Comparison of ENCODE assay signal across 15 cellular contexts in the genomic region with DNA sequence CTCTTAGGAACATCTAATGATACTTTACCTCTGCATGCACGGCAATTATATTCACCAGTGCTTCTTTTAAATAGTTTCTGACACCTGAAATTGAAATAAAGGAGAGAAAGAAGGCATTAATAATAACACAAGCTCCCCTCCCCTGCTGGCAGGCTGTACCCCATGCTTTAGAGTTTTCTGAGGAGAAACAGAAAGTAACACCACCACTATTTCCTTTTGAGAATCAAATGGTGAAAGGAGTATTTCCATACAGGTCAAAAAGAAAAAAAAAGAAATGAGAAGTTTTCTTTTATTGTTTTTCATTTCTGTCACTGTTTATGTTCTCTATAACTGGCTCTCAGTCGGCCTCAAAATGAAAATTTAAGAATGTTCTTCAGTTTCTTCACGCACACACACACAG.
A peak's percentile ranks its signal among the peaks of the same experiment; 100 is the strongest.
DNase-seq lines count a peak whose midpoint lies in the region; ATAC-seq and TF ChIP-seq lines count a peak whose summit lies in the region.
"Had no signal": no experiment of that assay in that cellular context is flagged by ENCODE, and none has a peak within 500 bp of the region (broad histone marks: within the 10 kb centered on the region; RNA-seq: fewer than 3 reads in every experiment).

No MANE protein-coding gene starts in this region.

- no peaks in the 10 kb centered on the region for H3K9me3 ChIP-seq in naive thymus-derived CD4-positive, alpha-beta T cell (ENCODE audit: control insufficient read depth in 2 of 3, low read length in 3 of 3)
- no peaks in the 10 kb centered on the region for H3K9me3 ChIP-seq in Peyer's patch
- H3K9me3 ChIP-seq: A549, tibial artery had no signal

- TF ChIP-seq CTCF in Peyer's patch (IDR thresholded peaks at IDR 0.05), result peak in 1 of 6 experiments; percentile 7

- peaks cover 79% of the 10 kb centered on the region for H3K4me1 Mint-ChIP-seq in activated CD4-positive, alpha-beta memory T cell treated with anti-CD3 and anti-CD28 coated beads, Interleukin-2, amount 10 ng/mL, durations not matched to agents 7 days and 5 days
- H3K4me1 Mint-ChIP-seq in naive thymus-derived CD4-positive, alpha-beta T cell, result peaks cover 27 to 82% (median 65%) of the 10 kb centered on the region in 7 donors

- CTCF ChIA-PET in activated CD4-positive, alpha-beta memory T cell treated with anti-CD3 and anti-CD28 coated beads, Interleukin-2, amount 10 ng/mL, durations not matched to agents 7 days and 5 days (lab: Charles Lee), result interaction anchor here (0.5 to 3.3 kb wide), 4 partner anchors 9 to 207 kb away, joined by 3 to 7 read pairs (median 3); no protein-coding TSS in a partner anchor
- CTCF ChIA-PET in naive thymus-derived CD4-positive, alpha-beta T cell (lab: Charles Lee), result interaction anchor here (2.0 kb wide), 1 partner anchor 10 kb away, joined by 7 read pairs; no protein-coding TSS in a partner anchor

- H3K4me1 ChIP-seq in naive thymus-derived CD4-positive, alpha-beta T cell (ENCODE audit: control insufficient read depth in 2 of 2, insufficient read depth in 2 of 2, low read length in 2 of 2), result peaks cover 26 to 32% of the 10 kb centered on the region in 2 donors
- H3K4me1 ChIP-seq in Peyer's patch, result peaks cover 0 to 5% (median 0%) of the 10 kb centered on the region in 4 donors
- H3K4me1 ChIP-seq: A549, tibial artery had no signal

- peak; percentile 42 for ATAC-seq in GM21390 (IDR thresholded peaks at IDR 0.05; ENCODE audit: unreplicated experiment)
- ATAC-seq in naive thymus-derived CD4-positive, alpha-beta T cell, result peak; percentile 52
- ATAC-seq: A549 had no signal

- no peaks in the 10 kb centered on the region for H3K27me3 Mint-ChIP-seq in activated CD4-positive, alpha-beta memory T cell treated with anti-CD3 and anti-CD28 coated beads, Interleukin-2, amount 10 ng/mL, durations not matched to agents 7 days and 5 days
- H3K27me3 Mint-ChIP-seq in naive thymus-derived CD4-positive, alpha-beta T cell, result no peaks in the 10 kb centered on the region

- H3K9me3 Mint-ChIP-seq in activated CD4-positive, alpha-beta memory T cell treated with anti-CD3 and anti-CD28 coated beads, Interleukin-2, amount 10 ng/mL, durations not matched to agents 7 days and 5 days, result no peaks in the 10 kb centered on the region
- peaks cover 0 to 2% (median 0%) of the 10 kb centered on the region in 11 donors for H3K9me3 Mint-ChIP-seq in naive thymus-derived CD4-positive, alpha-beta T cell

- peak overlapping the region; percentile 40 for H3K27ac ChIP-seq in naive thymus-derived CD4-positive, alpha-beta T cell (ENCODE audit: low read depth, low read length)
- H3K27ac ChIP-seq in Peyer's patch, result no peak overlapping the region
- H3K27ac ChIP-seq: A549, tibial artery had no signal

- no peaks in the 10 kb centered on the region for H3K27me3 ChIP-seq in naive thymus-derived CD4-positive, alpha-beta T cell (ENCODE audit: control insufficient read depth in 2 of 2, insufficient read depth in 2 of 2, low read length in 2 of 2)
- H3K27me3 ChIP-seq in Peyer's patch, result no peaks in the 10 kb centered on the region
- H3K27me3 ChIP-seq: tibial artery had no signal

- intact Hi-C loops in naive thymus-derived CD4-positive, alpha-beta T cell (cut with micrococcal nuclease), result loop anchor here (1.0 to 10.0 kb wide), 6 partner anchors 8 to 215 kb away; no protein-coding TSS in a partner anchor

- POLR2A ChIA-PET in activated CD4-positive, alpha-beta memory T cell treated with anti-CD3 and anti-CD28 coated beads, Interleukin-2, amount 10 ng/mL, durations not matched to agents 7 days and 5 days (lab: Charles Lee), result interaction anchor here (1.0 to 3.6 kb wide), 13 partner anchors 10 to 108 kb away, joined by 3 to 43 read pairs (median 10); a partner anchor contains a TSS
- POLR2A ChIA-PET in naive thymus-derived CD4-positive, alpha-beta T cell (lab: Charles Lee), result interaction anchor here (0.6 to 1.8 kb wide), 8 partner anchors 10 to 330 kb away, joined by 3 to 14 read pairs (median 4); no protein-coding TSS in a partner anchor

- TF ChIP-seq POLR2A in Peyer's patch (IDR thresholded peaks at IDR 0.05), result no peak

- H3K4me3 Mint-ChIP-seq in activated CD4-positive, alpha-beta memory T cell treated with anti-CD3 and anti-CD28 coated beads, Interleukin-2, amount 10 ng/mL, durations not matched to agents 7 days and 5 days, result peak overlapping the region; percentile 61
- H3K4me3 Mint-ChIP-seq in naive thymus-derived CD4-positive, alpha-beta T cell, result peak overlapping the region; percentile 8 to 86 (median 78)

- H3K4me3 ChIP-seq in naive thymus-derived CD4-positive, alpha-beta T cell (ENCODE audit: low read length), result no peak overlapping the region
- no peak overlapping the region for H3K4me3 ChIP-seq in Peyer's patch
- H3K4me3 ChIP-seq: A549, tibial artery had no signal

- peaks cover 23% of the 10 kb centered on the region for H3K36me3 Mint-ChIP-seq in activated CD4-positive, alpha-beta memory T cell treated with anti-CD3 and anti-CD28 coated beads, Interleukin-2, amount 10 ng/mL, durations not matched to agents 7 days and 5 days (ENCODE audit: low read depth)
- H3K36me3 Mint-ChIP-seq in naive thymus-derived CD4-positive, alpha-beta T cell, result peaks cover 4 to 38% (median 34%) of the 10 kb centered on the region in 5 donors

- peak; percentile 52 for DNase-seq in activated CD4-positive, alpha-beta T cell treated with anti-CD3 and anti-CD28 coated beads for 48 hours
- no peak for DNase-seq in activated CD4-positive, alpha-beta T cell treated with anti-CD3 and anti-CD28 coated beads, Interleukin-2, amount 50 U/mL, for 4 hours
- DNase-seq in activated CD4-positive, alpha-beta memory T cell treated with anti-CD3 and anti-CD28 coated beads, Interleukin-2, amount 10 ng/mL, durations not matched to agents 7 days and 5 days, result no peak
- peak in 1 of 9 donors; percentile 20 for DNase-seq in naive thymus-derived CD4-positive, alpha-beta T cell
- DNase-seq in MV-4-11 (lab: John Stamatoyannopoulos, UW) (no peak), Peyer's patch (no peak), NCI-H1436 (lab: John Stamatoyannopoulos, UW) (no peak)
- DNase-seq: cortex of kidney, DMS53, NCI-H1417, NCI-H526 treated with DMSO at 0.1 percent for 48 hours, retina, tibial artery had no signal

- H3K36me3 ChIP-seq in naive thymus-derived CD4-positive, alpha-beta T cell (ENCODE audit: control insufficient read depth in 2 of 3, insufficient read depth in 3 of 3, low read length in 3 of 3), result peaks cover 0 to 9% (median 0%) of the 10 kb centered on the region in 3 experiments
- H3K36me3 ChIP-seq in Peyer's patch, result peaks cover 0 to 5% (median 0%) of the 10 kb centered on the region in 3 donors

- H3K27ac Mint-ChIP-seq in activated CD4-positive, alpha-beta memory T cell treated with anti-CD3 and anti-CD28 coated beads, Interleukin-2, amount 10 ng/mL, durations not matched to agents 7 days and 5 days, result peak overlapping the region; percentile 88
- H3K27ac Mint-ChIP-seq in naive thymus-derived CD4-positive, alpha-beta T cell, result peak overlapping the region; percentile 46 to 95 (median 75)
